Comparison of ENCODE assay signal across 8 cellular contexts in the genomic region with DNA sequence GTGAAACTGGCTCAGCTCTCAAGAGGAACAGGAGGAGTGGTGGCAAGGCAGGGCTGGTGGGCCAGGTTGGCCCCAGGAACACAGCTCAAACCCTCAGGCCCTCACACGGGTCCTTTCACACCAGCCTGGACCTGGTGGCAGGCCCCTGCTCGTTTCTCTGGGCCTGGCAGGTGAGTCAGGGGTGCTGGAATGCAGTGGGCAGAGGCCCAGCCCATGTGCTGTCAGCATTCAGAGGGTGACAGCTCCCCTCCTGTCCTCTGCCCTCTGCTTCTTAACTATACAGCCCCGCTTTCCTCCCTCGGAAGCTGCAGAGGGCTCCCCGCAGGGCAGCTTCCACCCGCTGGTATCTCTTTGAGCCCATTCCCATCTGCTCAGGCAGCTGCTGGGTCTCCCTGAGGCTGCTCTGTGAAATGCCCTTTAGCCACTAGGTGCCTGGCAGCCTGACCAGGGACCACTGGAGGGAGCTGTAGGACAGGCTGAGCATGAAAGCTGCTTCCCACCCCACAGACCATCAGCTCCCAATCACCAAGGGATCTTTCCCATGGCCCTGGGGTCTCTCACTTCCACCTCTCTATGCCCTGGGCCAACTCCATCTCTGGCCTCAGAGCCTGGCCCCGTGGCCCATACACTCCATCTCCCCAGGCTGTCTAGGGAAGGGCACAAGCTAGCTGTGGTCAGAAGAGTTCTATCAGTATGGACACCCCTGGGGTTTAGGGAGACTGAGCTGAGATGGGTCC. TPM values are rescaled to one million over a fixed set of nuclear protein-coding genes. Genes with fewer than 3 reads are reported as not detected.
DNase-seq lines count a peak whose midpoint lies in the region; ATAC-seq, FAIRE-seq and TF ChIP-seq lines count a peak whose summit lies in the region.

No MANE protein-coding gene starts in this region.

- no peaks in the 10 kb centered on the region for H3K27me3 ChIP-seq in AG04450 (ENCODE audit: control insufficient read depth, insufficient read depth, low read length)
- no peaks in the 10 kb centered on the region for H3K27me3 ChIP-seq in Loucy (ENCODE audit: insufficient read depth, low read length, poor library complexity, severe bottlenecking)
- H3K27me3 ChIP-seq in SJSA1 (replicated peaks): no peaks in the 10 kb centered on the region
- no peaks in the 10 kb centered on the region for H3K27me3 ChIP-seq in parathyroid adenoma (ENCODE audit: control insufficient read depth, insufficient read depth, low read length)

- H3K36me3 ChIP-seq in Loucy (ENCODE audit: insufficient read depth, low read length) (no peaks in the 10 kb centered on the region; the same call in 1 of the 2 replicates), SJSA1 (no peaks in the 10 kb centered on the region), parathyroid adenoma (ENCODE audit: control insufficient read depth, insufficient read depth, low read length) (no peaks in the 10 kb centered on the region)

- ATAC-seq in GM18861 (IDR thresholded peaks at IDR 0.05; ENCODE audit: unreplicated experiment): peak; percentile 43

- no peak overlapping the region for H3K4me2 ChIP-seq in Loucy (ENCODE audit: low read depth, low read length, poor library complexity, severe bottlenecking)
- no peak overlapping the region for H3K4me2 ChIP-seq in parathyroid adenoma (ENCODE audit: low read length)

- no peak overlapping the region for H3K4me3 ChIP-seq in AG04450 (ENCODE audit: low read depth, low read length)
- no peak overlapping the region for H3K4me3 ChIP-seq in Loucy (ENCODE audit: low read length, poor library complexity, severe bottlenecking)
- no peak overlapping the region for H3K4me3 ChIP-seq in SJSA1
- H3K4me3 ChIP-seq in parathyroid adenoma (ENCODE audit: low read depth, low read length): no peak overlapping the region

- H3K27ac ChIP-seq in AG04450 (ENCODE audit: low read depth, low read length): peak overlapping the region; percentile 3
- no peak overlapping the region for H3K27ac ChIP-seq in SJSA1
- no peak overlapping the region for H3K27ac ChIP-seq in parathyroid adenoma

- no peaks in the 10 kb centered on the region for H3K9me2 ChIP-seq in Loucy (replicated peaks; ENCODE audit: low read depth, low read length)

- CTCF ChIA-PET in AG04450 (lab: Charles Lee): interaction anchor here (0.5 to 6.1 kb wide), 44 partner anchors 8 to 790 kb away, joined by 3 to 202 read pairs (median 4); partner anchors contain the start of genes SHF and SLC28A2

- H2AFZ ChIP-seq in Loucy (ENCODE audit: low read length) (no peak overlapping the region), parathyroid adenoma (no peak overlapping the region)

- no peaks in the 10 kb centered on the region for H3F3A ChIP-seq in Loucy (ENCODE audit: low read depth)

- H3K9ac ChIP-seq in Loucy (ENCODE audit: low read depth, low read length, poor library complexity, severe bottlenecking): no peak overlapping the region
- no peak overlapping the region for H3K9ac ChIP-seq in parathyroid adenoma

- FAIRE-seq in urothelium cell line (lab: Jason Lieb, UNC): no peak

- TF ChIP-seq CTCF in AG04450 (IDR thresholded peaks at IDR 0.05; ENCODE audit: low read depth, low read length): peak; percentile 99
- TF ChIP-seq CTCF in Loucy (conservative IDR thresholded peaks at IDR 0.05; ENCODE audit: low read length): peak; percentile 97
- TF ChIP-seq CTCF in parathyroid adenoma (IDR thresholded peaks at IDR 0.05): peak; percentile 68

- peaks cover 15% of the 10 kb centered on the region for H3K79me2 ChIP-seq in Loucy (ENCODE audit: insufficient read depth, low read length)
- H3K79me2 ChIP-seq in parathyroid adenoma: no peaks in the 10 kb centered on the region

- POLR2A ChIA-PET in AG04450 (lab: Yijun Ruan, JAX): interaction anchor here (0.6 to 1.4 kb wide), 5 partner anchors 23 to 239 kb away, joined by 3 to 10 read pairs (median 4); a partner anchor contains a TSS

- DNase-seq in AG04450 (ENCODE audit: low read depth, low spot score) (peak; percentile 61), SJSA1 (ENCODE audit: low read depth in 1 of 2, low spot score in 2 of 2) (peak; percentile 74 to 83), glomerular endothelial cell (ENCODE audit: extremely low read depth, low read depth, low spot score) (peak; percentile 37), urothelium cell line (ENCODE audit: low spot score) (peak; percentile 89)
- DNase-seq in activated naive CD4-positive, alpha-beta T cell treated with anti-CD3 and anti-CD28 coated beads, Interleukin-2, amount 50 U/mL, for 16 hours: peak; percentile 66

- no peaks in the 10 kb centered on the region for H3K9me3 ChIP-seq in AG04450 (ENCODE audit: control insufficient read depth, insufficient read depth, low read length)
- H3K9me3 ChIP-seq in Loucy (ENCODE audit: insufficient read depth, low read depth, low read length): no peaks in the 10 kb centered on the region
- H3K9me3 ChIP-seq in SJSA1 (replicated peaks): no peaks in the 10 kb centered on the region; the same call in 1 of the 2 replicates
- H3K9me3 ChIP-seq in parathyroid adenoma (ENCODE audit: control insufficient read depth, low read length): no peaks in the 10 kb centered on the region

- H4K20me1 ChIP-seq in Loucy (ENCODE audit: insufficient read depth, low read length, poor library complexity, severe bottlenecking): no peaks in the 10 kb centered on the region

- H3K4me1 ChIP-seq in Loucy (ENCODE audit: insufficient read depth, low read length, poor library complexity, severe bottlenecking) (peaks cover 20% of the 10 kb centered on the region), SJSA1 (replicated peaks) (peaks cover 26% of the 10 kb centered on the region), parathyroid adenoma (no peaks in the 10 kb centered on the region)

RNA-seq across cellular contexts. Expression of gene SHF, which starts 24.8 kb away (rescaled TPM):
- polyA plus RNA-seq in AG04450 (2011; rRNA removed): 4.1 and 4.7 TPM in 2 replicates
- 7.0 and 11.5 TPM in 2 replicates for polyA minus RNA-seq in AG04450 (2011; rRNA and poly(A)+ RNA removed)
- total RNA-seq in SJSA1 (2014; rRNA removed; shearing (Covaris generic)): 2.0 TPM in 1 of 2 replicates, not detected in the other
- total RNA-seq in glomerular endothelial cell: 1.9 and 2.8 TPM in 2 replicates

RNA-seq across cellular contexts. Expression of gene DUOX1, which starts 33.1 kb away (rescaled TPM):
- not detected in 2 replicates for polyA plus RNA-seq in AG04450 (2011; rRNA removed)
- polyA minus RNA-seq in AG04450 (2011; rRNA and poly(A)+ RNA removed): not detected in 2 replicates
- total RNA-seq in SJSA1 (2014; rRNA removed; shearing (Covaris generic)): not detected in 2 replicates
- total RNA-seq in glomerular endothelial cell: not detected in 2 replicates

RNA-seq across cellular contexts. Expression of gene DUOXA1, which starts 33.3 kb away (rescaled TPM):
- not detected in 2 replicates for polyA plus RNA-seq in AG04450 (2011; rRNA removed)
- polyA minus RNA-seq in AG04450 (2011; rRNA and poly(A)+ RNA removed): not detected in 2 replicates
- not detected in 2 replicates for total RNA-seq in SJSA1 (2014; rRNA removed; shearing (Covaris generic))
- total RNA-seq in glomerular endothelial cell: not detected in 2 replicates

RNA-seq across cellular contexts. Expression of gene DUOXA2, which starts 48.8 kb away (rescaled TPM):
- polyA plus RNA-seq in AG04450 (2011; rRNA removed): not detected in 2 replicates
- polyA minus RNA-seq in AG04450 (2011; rRNA and poly(A)+ RNA removed): not detected in 2 replicates
- not detected in 2 replicates for total RNA-seq in SJSA1 (2014; rRNA removed; shearing (Covaris generic))
- not detected in 2 replicates for total RNA-seq in glomerular endothelial cell

RNA-seq across cellular contexts. Expression of gene DUOX2, which starts 49.0 kb away (rescaled TPM):
- polyA plus RNA-seq in AG04450 (2011; rRNA removed): 0.02 TPM in 1 of 2 replicates, not detected in the other
- 0.05 TPM in 1 of 2 replicates, not detected in the other for polyA minus RNA-seq in AG04450 (2011; rRNA and poly(A)+ RNA removed)
- total RNA-seq in SJSA1 (2014; rRNA removed; shearing (Covaris generic)): not detected in 2 replicates
- not detected in 2 replicates for total RNA-seq in glomerular endothelial cell

Comparison
In these comparisons a context has a peak if more than half of its experiments do, and no peak if none do; other contexts are left out.
1. DNase-seq: peak in every context shown above with its lines; median percentile 89 in urothelium cell line; 78 in SJSA1; 66 in activated naive CD4-positive, alpha-beta T cell treated with anti-CD3 and anti-CD28 coated beads, Interleukin-2, amount 50 U/mL, for 16 hours; 61 in AG04450; 37 in glomerular endothelial cell.